ENCODE assay signal across 1 cellular context in the genomic region with DNA sequence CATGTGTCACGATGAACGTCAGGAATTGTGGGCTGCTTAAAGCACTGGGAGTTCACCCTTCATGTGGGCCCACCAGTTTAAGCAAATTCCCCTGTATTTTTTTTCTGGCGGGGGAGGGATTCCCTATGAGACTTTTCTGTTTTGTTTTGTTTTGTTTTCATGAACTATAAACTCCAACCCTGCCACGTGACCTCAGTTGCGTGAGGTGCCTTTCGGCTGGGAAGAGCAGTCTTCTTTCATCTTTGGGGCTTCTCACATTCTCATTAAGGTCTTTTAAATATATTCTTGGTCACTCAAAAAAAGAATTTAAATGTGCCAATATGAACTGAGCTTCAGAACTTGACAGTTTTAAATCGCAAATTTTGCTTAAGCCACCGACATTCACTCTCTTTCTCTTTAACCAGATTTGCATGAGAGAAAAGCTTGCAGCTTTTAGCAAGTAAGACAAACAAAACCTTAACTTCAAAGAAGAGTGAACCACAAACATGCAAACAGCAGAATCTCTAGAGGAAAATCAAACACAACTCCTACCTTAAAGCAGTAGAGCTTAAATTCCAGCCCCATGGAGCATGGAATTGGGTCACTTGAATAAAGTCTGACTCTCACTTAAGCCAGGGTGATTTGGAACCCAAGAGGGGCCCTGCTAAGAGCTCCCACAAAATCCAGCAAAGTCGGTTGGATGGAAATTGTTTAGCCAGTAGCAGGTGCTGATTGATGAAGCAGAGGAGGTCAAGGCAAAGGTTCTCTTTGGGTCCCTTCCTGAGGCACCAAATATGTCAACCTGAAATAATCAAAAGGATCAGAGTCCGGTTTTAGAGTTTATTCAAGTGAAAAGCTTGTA.
TF ChIP-seq lines count a peak whose summit lies in the region.

No MANE protein-coding gene starts in this region.

TF ChIP-seq in WTC11, 78 proteins besides CTCF, POLR2A, EP300 and RAD21 (continued from another document):
- TF ChIP-seq, protein P1, sequence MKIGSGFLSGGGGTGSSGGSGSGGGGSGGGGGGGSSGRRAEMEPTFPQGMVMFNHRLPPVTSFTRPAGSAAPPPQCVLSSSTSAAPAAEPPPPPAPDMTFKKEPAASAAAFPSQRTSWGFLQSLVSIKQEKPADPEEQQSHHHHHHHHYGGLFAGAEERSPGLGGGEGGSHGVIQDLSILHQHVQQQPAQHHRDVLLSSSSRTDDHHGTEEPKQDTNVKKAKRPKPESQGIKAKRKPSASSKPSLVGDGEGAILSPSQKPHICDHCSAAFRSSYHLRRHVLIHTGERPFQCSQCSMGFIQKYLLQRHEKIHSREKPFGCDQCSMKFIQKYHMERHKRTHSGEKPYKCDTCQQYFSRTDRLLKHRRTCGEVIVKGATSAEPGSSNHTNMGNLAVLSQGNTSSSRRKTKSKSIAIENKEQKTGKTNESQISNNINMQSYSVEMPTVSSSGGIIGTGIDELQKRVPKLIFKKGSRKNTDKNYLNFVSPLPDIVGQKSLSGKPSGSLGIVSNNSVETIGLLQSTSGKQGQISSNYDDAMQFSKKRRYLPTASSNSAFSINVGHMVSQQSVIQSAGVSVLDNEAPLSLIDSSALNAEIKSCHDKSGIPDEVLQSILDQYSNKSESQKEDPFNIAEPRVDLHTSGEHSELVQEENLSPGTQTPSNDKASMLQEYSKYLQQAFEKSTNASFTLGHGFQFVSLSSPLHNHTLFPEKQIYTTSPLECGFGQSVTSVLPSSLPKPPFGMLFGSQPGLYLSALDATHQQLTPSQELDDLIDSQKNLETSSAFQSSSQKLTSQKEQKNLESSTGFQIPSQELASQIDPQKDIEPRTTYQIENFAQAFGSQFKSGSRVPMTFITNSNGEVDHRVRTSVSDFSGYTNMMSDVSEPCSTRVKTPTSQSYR (CRISPR knock-in tag; IDR thresholded peaks at IDR 0.05), result no peak
- TF ChIP-seq, protein P2, sequence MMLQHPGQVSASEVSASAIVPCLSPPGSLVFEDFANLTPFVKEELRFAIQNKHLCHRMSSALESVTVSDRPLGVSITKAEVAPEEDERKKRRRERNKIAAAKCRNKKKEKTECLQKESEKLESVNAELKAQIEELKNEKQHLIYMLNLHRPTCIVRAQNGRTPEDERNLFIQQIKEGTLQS (CRISPR knock-in tag; conservative IDR thresholded peaks at IDR 0.05), result no peak
- TF ChIP-seq, protein P3, sequence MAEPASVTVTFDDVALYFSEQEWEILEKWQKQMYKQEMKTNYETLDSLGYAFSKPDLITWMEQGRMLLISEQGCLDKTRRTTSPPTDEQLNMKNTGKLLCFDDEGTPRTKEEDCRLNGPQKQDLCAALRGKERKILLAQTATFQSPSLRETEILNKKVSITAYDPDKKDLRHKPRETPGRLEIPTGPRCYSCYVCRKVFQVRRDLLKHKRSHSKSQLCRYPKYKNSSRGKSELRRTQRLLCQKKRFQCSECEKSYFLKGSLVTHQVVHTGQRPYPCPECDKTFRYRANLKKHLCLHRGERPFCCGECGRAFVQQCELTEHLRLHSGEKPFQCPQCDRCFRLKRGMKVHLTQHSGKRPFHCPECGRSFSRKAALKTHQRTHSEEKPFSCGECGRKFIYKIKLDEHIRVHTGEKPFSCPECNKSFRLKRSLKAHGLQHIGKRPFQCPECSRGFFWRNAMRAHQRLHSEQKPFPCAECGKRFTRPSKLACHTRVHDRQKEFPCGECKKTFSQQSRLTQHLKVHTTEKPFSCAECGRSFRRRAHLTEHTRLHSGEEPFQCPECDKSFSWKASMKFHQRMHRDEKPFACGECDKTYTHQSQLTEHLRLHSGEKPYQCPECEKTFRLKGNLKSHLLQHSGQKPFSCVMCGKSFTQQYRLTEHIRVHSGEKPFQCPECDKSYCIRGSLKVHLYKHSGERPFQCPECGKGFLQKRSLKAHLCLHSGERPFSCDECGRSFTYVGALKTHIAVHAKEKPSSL (CRISPR knock-in tag; conservative IDR thresholded peaks at IDR 0.05), result no peak
- TF ChIP-seq NR3C1 (CRISPR knock-in tag; conservative IDR thresholded peaks at IDR 0.05; ENCODE audit: low read depth), result no peak
- TF ChIP-seq, protein P4, sequence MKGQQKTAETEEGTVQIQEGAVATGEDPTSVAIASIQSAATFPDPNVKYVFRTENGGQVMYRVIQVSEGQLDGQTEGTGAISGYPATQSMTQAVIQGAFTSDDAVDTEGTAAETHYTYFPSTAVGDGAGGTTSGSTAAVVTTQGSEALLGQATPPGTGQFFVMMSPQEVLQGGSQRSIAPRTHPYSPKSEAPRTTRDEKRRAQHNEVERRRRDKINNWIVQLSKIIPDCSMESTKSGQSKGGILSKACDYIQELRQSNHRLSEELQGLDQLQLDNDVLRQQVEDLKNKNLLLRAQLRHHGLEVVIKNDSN (CRISPR knock-in tag; IDR thresholded peaks at IDR 0.05), result no peak
- TF ChIP-seq GABPB1 (CRISPR knock-in tag; IDR thresholded peaks at IDR 0.05), result no peak
- TF ChIP-seq JAZF1 (CRISPR knock-in tag; IDR thresholded peaks at IDR 0.05), result no peak
- TF ChIP-seq, protein P5, sequence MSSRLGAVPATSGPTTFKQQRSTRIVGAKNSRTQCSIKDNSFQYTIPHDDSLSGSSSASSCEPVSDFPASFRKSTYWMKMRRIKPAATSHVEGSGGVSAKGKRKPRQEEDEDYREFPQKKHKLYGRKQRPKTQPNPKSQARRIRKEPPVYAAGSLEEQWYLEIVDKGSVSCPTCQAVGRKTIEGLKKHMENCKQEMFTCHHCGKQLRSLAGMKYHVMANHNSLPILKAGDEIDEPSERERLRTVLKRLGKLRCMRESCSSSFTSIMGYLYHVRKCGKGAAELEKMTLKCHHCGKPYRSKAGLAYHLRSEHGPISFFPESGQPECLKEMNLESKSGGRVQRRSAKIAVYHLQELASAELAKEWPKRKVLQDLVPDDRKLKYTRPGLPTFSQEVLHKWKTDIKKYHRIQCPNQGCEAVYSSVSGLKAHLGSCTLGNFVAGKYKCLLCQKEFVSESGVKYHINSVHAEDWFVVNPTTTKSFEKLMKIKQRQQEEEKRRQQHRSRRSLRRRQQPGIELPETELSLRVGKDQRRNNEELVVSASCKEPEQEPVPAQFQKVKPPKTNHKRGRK (CRISPR knock-in tag; IDR thresholded peaks at IDR 0.05; ENCODE audit: borderline replicate concordance), result no peak
- TF ChIP-seq, protein P6, sequence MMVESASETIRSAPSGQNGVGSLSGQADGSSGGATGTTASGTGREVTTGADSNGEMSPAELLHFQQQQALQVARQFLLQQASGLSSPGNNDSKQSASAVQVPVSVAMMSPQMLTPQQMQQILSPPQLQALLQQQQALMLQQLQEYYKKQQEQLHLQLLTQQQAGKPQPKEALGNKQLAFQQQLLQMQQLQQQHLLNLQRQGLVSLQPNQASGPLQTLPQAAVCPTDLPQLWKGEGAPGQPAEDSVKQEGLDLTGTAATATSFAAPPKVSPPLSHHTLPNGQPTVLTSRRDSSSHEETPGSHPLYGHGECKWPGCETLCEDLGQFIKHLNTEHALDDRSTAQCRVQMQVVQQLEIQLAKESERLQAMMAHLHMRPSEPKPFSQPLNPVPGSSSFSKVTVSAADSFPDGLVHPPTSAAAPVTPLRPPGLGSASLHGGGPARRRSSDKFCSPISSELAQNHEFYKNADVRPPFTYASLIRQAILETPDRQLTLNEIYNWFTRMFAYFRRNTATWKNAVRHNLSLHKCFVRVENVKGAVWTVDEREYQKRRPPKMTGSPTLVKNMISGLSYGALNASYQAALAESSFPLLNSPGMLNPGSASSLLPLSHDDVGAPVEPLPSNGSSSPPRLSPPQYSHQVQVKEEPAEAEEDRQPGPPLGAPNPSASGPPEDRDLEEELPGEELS (CRISPR knock-in tag; IDR thresholded peaks at IDR 0.05), result no peak
- TF ChIP-seq JUN (CRISPR knock-in tag; IDR thresholded peaks at IDR 0.05), result no peak
- no peak for TF ChIP-seq FOXK1 (CRISPR knock-in tag; IDR thresholded peaks at IDR 0.05)
- TF ChIP-seq, protein P7, sequence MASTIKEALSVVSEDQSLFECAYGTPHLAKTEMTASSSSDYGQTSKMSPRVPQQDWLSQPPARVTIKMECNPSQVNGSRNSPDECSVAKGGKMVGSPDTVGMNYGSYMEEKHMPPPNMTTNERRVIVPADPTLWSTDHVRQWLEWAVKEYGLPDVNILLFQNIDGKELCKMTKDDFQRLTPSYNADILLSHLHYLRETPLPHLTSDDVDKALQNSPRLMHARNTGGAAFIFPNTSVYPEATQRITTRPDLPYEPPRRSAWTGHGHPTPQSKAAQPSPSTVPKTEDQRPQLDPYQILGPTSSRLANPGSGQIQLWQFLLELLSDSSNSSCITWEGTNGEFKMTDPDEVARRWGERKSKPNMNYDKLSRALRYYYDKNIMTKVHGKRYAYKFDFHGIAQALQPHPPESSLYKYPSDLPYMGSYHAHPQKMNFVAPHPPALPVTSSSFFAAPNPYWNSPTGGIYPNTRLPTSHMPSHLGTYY (CRISPR knock-in tag; IDR thresholded peaks at IDR 0.05), result no peak
- TF ChIP-seq, protein P8, sequence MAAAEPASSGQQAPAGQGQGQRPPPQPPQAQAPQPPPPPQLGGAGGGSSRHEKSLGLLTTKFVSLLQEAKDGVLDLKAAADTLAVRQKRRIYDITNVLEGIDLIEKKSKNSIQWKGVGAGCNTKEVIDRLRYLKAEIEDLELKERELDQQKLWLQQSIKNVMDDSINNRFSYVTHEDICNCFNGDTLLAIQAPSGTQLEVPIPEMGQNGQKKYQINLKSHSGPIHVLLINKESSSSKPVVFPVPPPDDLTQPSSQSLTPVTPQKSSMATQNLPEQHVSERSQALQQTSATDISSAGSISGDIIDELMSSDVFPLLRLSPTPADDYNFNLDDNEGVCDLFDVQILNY (CRISPR knock-in tag; IDR thresholded peaks at IDR 0.05), result no peak
- TF ChIP-seq ATF1 (CRISPR knock-in tag; IDR thresholded peaks at IDR 0.05), result no peak
